8 cellular contexts compared by ENCODE assay signal in genomic region chr4:153127773-153128494, GRCh38.
DNase-seq lines count a peak whose midpoint lies in the region; ATAC-seq and TF ChIP-seq lines count a peak whose summit lies in the region.

No MANE protein-coding gene starts in this region.

- H3K27ac ChIP-seq in ascending aorta: no peak overlapping the region

- no peaks in the 10 kb centered on the region for H3K27me3 ChIP-seq in ascending aorta

- H3K4me1 ChIP-seq in ascending aorta: peaks cover 0 to 4% of the 10 kb centered on the region in 2 donors

- no peaks in the 10 kb centered on the region for H3K36me3 ChIP-seq in ascending aorta

- peak; percentile 66 for DNase-seq in Daoy (ENCODE audit: low read depth)
- peak; percentile 21 to 69 for DNase-seq in NCI-H187 (lab: John Stamatoyannopoulos, UW)
- peak; percentile 84 for DNase-seq in T-helper 9 cell
- peak in 1 of 2 donors; percentile 93 for DNase-seq in ascending aorta (ENCODE audit: low spot score in 2 of 2)
- peak; percentile 68 for DNase-seq in hepatic stellate cell (ENCODE audit: low spot score)
- peak; percentile 94 for DNase-seq in sciatic nerve (ENCODE audit: low spot score)

- no peaks in the 10 kb centered on the region for H3K9me3 ChIP-seq in ascending aorta

- peak; percentile 75 to 88 (median 82) for TF ChIP-seq CTCF in ascending aorta (IDR thresholded peaks at IDR 0.05)

- peak overlapping the region in 1 of 2 donors; percentile 29 for H3K4me3 ChIP-seq in ascending aorta

- ATAC-seq in HG02678 (IDR thresholded peaks at IDR 0.05; ENCODE audit: unreplicated experiment) (peak; percentile 77), sciatic nerve (peak; percentile 93), GM18520 (IDR thresholded peaks at IDR 0.05; ENCODE audit: unreplicated experiment) (no peak)

- intact Hi-C loops in ascending aorta (cut with DNase I) (loop anchor here (1.0 to 10.0 kb wide), 3 partner anchors 45 to 343 kb away; no protein-coding TSS in a partner anchor), sciatic nerve (cut with DNase I) (loop anchor here (2.0 kb wide), 1 partner anchor 43 kb away; no protein-coding TSS in a partner anchor)
